Comparison of ENCODE assay signal across 1 cellular context in the genomic region with DNA sequence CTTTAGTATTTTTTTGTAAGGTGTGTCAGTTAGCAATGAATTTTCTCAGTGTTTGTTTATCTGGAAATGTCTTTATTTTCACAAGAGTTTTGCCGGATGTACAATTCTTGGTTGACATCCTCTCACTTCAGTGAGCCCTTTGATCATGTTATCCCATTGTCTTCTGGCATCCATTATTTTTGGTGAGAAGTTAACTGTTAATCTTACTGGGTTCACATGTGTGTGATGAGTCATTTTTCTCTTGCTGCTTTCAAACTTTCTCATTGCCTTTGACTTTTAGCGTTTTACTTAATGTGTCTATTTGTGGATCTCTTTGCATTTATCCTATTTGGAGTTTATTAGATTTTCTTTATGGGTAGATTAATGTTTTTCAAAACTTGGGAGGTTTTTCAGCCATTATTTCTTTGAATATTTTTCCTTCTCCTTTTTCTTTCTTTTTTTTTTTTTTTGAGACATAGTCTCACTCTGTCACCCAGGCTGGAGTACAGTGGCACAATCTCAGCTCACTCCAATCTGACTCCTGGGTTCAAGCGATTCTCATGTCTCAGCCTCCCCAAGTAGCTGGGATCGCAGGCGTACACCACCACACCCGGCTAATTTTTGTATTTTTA.
TF ChIP-seq lines count a peak whose summit lies in the region.

No MANE protein-coding gene starts in this region.

TF ChIP-seq in K562, 482 proteins besides CTCF, POLR2A, EP300 and RAD21 (continued from another document and continues in another):
- TF ChIP-seq, protein P1, sequence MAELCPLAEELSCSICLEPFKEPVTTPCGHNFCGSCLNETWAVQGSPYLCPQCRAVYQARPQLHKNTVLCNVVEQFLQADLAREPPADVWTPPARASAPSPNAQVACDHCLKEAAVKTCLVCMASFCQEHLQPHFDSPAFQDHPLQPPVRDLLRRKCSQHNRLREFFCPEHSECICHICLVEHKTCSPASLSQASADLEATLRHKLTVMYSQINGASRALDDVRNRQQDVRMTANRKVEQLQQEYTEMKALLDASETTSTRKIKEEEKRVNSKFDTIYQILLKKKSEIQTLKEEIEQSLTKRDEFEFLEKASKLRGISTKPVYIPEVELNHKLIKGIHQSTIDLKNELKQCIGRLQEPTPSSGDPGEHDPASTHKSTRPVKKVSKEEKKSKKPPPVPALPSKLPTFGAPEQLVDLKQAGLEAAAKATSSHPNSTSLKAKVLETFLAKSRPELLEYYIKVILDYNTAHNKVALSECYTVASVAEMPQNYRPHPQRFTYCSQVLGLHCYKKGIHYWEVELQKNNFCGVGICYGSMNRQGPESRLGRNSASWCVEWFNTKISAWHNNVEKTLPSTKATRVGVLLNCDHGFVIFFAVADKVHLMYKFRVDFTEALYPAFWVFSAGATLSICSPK (IDR thresholded peaks at IDR 0.05; ENCODE audit: borderline replicate concordance) = no peak
- TF ChIP-seq POLR2G (IDR thresholded peaks at IDR 0.05; ENCODE audit: low read depth, low read length) (no peak), ZNF507 (tag; conservative IDR thresholded peaks at IDR 0.05) (no peak), C11orf30 (IDR thresholded peaks at IDR 0.05; ENCODE audit: low read depth) (no peak), CBX1 (IDR thresholded peaks at IDR 0.05; ENCODE audit: low read depth) (peak; percentile 83; the same call in 1 of the 2 replicates), ZFX (CRISPR knock-in tag; IDR thresholded peaks at IDR 0.05) (no peak), ZNF197 (CRISPR knock-in tag; IDR thresholded peaks at IDR 0.05; ENCODE audit: low read depth) (no peak), FOXJ3 (CRISPR knock-in tag; IDR thresholded peaks at IDR 0.05) (no peak), HDAC8 (tag; IDR thresholded peaks at IDR 0.05) (no peak), SIRT6 (IDR thresholded peaks at IDR 0.05; ENCODE audit: low read depth, low read length) (no peak), HDAC6 (IDR thresholded peaks at IDR 0.05; ENCODE audit: low read depth, low read length) (no peak), NCOA1 (IDR thresholded peaks at IDR 0.05; ENCODE audit: low read depth) (0 out of 2 replicates have a peak, but pooled peaks have one; percentile 32), FOXJ2 (tag; IDR thresholded peaks at IDR 0.05) (no peak; the same call in 1 of the 2 replicates), TSC22D4 (tag; IDR thresholded peaks at IDR 0.05) (no peak), CEBPB (tag; IDR thresholded peaks at IDR 0.05) (no peak), ZNF444 (CRISPR knock-in tag; IDR thresholded peaks at IDR 0.05) (no peak), ZNF146 (CRISPR knock-in tag; IDR thresholded peaks at IDR 0.05; ENCODE audit: unreplicated experiment) (no peak), PHF21A (IDR thresholded peaks at IDR 0.05; ENCODE audit: borderline replicate concordance, low read depth) (no peak), EZH2 (IDR thresholded peaks at IDR 0.05; ENCODE audit: borderline replicate concordance, low read depth, low read length) (no peak), BRCA1 (IDR thresholded peaks at IDR 0.05) (no peak), BRCA1 (CRISPR knock-in tag; IDR thresholded peaks at IDR 0.05) (no peak), ZKSCAN3 (CRISPR knock-in tag; IDR thresholded peaks at IDR 0.05) (no peak), CXXC5 (CRISPR knock-in tag; IDR thresholded peaks at IDR 0.05) (no peak), ZNF79 (CRISPR knock-in tag; IDR thresholded peaks at IDR 0.05; ENCODE audit: low read depth) (no peak), ZNF696 (CRISPR knock-in tag; conservative IDR thresholded peaks at IDR 0.05) (no peak), PHB2 (IDR thresholded peaks at IDR 0.05; ENCODE audit: low read depth) (no peak), ZNF232 (CRISPR knock-in tag; IDR thresholded peaks at IDR 0.05) (no peak), STAT5B (CRISPR knock-in tag; IDR thresholded peaks at IDR 0.05) (no peak), MYNN (IDR thresholded peaks at IDR 0.05) (no peak), MYNN (CRISPR knock-in tag; IDR thresholded peaks at IDR 0.05) (no peak), TOE1 (IDR thresholded peaks at IDR 0.05; ENCODE audit: borderline replicate concordance) (0 out of 2 replicates have a peak, but pooled peaks have one; percentile 29), TOE1 (CRISPR knock-in tag; IDR thresholded peaks at IDR 0.05; ENCODE audit: borderline replicate concordance, low read depth) (no peak), ZNF324 (CRISPR knock-in tag; IDR thresholded peaks at IDR 0.05) (no peak)
- TF ChIP-seq, protein P2, sequence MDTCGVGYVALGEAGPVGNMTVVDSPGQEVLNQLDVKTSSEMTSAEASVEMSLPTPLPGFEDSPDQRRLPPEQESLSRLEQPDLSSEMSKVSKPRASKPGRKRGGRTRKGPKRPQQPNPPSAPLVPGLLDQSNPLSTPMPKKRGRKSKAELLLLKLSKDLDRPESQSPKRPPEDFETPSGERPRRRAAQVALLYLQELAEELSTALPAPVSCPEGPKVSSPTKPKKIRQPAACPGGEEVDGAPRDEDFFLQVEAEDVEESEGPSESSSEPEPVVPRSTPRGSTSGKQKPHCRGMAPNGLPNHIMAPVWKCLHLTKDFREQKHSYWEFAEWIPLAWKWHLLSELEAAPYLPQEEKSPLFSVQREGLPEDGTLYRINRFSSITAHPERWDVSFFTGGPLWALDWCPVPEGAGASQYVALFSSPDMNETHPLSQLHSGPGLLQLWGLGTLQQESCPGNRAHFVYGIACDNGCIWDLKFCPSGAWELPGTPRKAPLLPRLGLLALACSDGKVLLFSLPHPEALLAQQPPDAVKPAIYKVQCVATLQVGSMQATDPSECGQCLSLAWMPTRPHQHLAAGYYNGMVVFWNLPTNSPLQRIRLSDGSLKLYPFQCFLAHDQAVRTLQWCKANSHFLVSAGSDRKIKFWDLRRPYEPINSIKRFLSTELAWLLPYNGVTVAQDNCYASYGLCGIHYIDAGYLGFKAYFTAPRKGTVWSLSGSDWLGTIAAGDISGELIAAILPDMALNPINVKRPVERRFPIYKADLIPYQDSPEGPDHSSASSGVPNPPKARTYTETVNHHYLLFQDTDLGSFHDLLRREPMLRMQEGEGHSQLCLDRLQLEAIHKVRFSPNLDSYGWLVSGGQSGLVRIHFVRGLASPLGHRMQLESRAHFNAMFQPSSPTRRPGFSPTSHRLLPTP (IDR thresholded peaks at IDR 0.05; ENCODE audit: borderline replicate concordance, extremely low read depth, insufficient read length) = no peak
- TF ChIP-seq, protein P3, sequence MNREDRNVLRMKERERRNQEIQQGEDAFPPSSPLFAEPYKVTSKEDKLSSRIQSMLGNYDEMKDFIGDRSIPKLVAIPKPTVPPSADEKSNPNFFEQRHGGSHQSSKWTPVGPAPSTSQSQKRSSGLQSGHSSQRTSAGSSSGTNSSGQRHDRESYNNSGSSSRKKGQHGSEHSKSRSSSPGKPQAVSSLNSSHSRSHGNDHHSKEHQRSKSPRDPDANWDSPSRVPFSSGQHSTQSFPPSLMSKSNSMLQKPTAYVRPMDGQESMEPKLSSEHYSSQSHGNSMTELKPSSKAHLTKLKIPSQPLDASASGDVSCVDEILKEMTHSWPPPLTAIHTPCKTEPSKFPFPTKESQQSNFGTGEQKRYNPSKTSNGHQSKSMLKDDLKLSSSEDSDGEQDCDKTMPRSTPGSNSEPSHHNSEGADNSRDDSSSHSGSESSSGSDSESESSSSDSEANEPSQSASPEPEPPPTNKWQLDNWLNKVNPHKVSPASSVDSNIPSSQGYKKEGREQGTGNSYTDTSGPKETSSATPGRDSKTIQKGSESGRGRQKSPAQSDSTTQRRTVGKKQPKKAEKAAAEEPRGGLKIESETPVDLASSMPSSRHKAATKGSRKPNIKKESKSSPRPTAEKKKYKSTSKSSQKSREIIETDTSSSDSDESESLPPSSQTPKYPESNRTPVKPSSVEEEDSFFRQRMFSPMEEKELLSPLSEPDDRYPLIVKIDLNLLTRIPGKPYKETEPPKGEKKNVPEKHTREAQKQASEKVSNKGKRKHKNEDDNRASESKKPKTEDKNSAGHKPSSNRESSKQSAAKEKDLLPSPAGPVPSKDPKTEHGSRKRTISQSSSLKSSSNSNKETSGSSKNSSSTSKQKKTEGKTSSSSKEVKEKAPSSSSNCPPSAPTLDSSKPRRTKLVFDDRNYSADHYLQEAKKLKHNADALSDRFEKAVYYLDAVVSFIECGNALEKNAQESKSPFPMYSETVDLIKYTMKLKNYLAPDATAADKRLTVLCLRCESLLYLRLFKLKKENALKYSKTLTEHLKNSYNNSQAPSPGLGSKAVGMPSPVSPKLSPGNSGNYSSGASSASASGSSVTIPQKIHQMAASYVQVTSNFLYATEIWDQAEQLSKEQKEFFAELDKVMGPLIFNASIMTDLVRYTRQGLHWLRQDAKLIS (CRISPR knock-in tag; IDR thresholded peaks at IDR 0.05) = no peak
- TF ChIP-seq, protein P4, sequence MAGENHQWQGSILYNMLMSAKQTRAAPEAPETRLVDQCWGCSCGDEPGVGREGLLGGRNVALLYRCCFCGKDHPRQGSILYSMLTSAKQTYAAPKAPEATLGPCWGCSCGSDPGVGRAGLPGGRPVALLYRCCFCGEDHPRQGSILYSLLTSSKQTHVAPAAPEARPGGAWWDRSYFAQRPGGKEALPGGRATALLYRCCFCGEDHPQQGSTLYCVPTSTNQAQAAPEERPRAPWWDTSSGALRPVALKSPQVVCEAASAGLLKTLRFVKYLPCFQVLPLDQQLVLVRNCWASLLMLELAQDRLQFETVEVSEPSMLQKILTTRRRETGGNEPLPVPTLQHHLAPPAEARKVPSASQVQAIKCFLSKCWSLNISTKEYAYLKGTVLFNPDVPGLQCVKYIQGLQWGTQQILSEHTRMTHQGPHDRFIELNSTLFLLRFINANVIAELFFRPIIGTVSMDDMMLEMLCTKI (IDR thresholded peaks at IDR 0.05; ENCODE audit: partially characterized antibody) = no peak
- TF ChIP-seq, protein P5, sequence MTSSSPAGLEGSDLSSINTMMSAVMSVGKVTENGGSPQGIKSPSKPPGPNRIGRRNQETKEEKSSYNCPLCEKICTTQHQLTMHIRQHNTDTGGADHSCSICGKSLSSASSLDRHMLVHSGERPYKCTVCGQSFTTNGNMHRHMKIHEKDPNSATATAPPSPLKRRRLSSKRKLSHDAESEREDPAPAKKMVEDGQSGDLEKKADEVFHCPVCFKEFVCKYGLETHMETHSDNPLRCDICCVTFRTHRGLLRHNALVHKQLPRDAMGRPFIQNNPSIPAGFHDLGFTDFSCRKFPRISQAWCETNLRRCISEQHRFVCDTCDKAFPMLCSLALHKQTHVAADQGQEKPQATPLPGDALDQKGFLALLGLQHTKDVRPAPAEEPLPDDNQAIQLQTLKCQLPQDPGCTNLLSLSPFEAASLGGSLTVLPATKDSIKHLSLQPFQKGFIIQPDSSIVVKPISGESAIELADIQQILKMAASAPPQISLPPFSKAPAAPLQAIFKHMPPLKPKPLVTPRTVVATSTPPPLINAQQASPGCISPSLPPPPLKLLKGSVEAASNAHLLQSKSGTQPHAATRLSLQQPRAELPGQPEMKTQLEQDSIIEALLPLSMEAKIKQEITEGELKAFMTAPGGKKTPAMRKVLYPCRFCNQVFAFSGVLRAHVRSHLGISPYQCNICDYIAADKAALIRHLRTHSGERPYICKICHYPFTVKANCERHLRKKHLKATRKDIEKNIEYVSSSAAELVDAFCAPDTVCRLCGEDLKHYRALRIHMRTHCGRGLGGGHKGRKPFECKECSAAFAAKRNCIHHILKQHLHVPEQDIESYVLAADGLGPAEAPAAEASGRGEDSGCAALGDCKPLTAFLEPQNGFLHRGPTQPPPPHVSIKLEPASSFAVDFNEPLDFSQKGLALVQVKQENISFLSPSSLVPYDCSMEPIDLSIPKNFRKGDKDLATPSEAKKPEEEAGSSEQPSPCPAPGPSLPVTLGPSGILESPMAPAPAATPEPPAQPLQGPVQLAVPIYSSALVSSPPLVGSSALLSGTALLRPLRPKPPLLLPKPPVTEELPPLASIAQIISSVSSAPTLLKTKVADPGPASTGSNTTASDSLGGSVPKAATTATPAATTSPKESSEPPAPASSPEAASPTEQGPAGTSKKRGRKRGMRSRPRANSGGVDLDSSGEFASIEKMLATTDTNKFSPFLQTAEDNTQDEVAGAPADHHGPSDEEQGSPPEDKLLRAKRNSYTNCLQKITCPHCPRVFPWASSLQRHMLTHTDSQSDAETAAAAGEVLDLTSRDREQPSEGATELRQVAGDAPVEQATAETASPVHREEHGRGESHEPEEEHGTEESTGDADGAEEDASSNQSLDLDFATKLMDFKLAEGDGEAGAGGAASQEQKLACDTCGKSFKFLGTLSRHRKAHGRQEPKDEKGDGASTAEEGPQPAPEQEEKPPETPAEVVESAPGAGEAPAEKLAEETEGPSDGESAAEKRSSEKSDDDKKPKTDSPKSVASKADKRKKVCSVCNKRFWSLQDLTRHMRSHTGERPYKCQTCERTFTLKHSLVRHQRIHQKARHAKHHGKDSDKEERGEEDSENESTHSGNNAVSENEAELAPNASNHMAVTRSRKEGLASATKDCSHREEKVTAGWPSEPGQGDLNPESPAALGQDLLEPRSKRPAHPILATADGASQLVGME (CRISPR knock-in tag; IDR thresholded peaks at IDR 0.05) = no peak
- TF ChIP-seq, protein P6, sequence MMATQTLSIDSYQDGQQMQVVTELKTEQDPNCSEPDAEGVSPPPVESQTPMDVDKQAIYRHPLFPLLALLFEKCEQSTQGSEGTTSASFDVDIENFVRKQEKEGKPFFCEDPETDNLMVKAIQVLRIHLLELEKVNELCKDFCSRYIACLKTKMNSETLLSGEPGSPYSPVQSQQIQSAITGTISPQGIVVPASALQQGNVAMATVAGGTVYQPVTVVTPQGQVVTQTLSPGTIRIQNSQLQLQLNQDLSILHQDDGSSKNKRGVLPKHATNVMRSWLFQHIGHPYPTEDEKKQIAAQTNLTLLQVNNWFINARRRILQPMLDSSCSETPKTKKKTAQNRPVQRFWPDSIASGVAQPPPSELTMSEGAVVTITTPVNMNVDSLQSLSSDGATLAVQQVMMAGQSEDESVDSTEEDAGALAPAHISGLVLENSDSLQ (IDR thresholded peaks at IDR 0.05) = no peak
- TF ChIP-seq, protein P7, sequence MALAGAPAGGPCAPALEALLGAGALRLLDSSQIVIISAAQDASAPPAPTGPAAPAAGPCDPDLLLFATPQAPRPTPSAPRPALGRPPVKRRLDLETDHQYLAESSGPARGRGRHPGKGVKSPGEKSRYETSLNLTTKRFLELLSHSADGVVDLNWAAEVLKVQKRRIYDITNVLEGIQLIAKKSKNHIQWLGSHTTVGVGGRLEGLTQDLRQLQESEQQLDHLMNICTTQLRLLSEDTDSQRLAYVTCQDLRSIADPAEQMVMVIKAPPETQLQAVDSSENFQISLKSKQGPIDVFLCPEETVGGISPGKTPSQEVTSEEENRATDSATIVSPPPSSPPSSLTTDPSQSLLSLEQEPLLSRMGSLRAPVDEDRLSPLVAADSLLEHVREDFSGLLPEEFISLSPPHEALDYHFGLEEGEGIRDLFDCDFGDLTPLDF (CRISPR knock-in tag; IDR thresholded peaks at IDR 0.05) = no peak
